Comparison of ENCODE assay signal across 12 cellular contexts in the genomic region with DNA sequence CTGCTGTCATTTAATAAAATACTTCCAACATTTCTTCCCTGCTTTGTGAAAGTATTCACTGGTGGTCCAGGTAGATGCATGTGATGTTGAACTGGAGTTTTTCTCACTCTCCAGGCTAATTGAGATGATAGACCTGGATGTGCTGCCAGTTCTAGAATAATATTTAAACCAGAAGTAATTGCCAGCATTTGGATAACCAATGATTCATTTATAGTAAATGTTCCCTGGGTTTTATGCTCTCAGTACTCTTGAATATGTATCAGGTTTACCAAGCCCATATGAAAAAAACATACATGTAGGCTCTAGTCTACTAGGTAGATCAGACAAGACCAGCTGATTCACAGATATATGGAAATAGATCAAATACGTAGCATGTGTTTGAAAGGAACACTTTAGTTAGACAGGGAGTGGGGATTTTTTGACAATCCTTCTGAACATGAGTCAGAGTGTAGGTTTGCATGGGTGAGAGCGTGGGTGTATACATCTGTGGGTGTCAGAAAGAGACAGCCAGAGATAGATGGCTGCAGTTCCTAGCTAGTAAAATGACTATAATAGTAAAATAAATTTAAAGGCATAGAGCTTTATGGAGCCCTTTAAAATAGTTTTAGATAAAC.
DNase-seq lines count a peak whose midpoint lies in the region; ATAC-seq, FAIRE-seq and TF ChIP-seq lines count a peak whose summit lies in the region.
"Had no signal": no experiment of that assay in that cellular context is flagged by ENCODE, and none has a peak within 500 bp of the region (broad histone marks: within the 10 kb centered on the region; RNA-seq: fewer than 3 reads in every experiment).

No MANE protein-coding gene starts in this region.

- no peak overlapping the region for H3K4me3 ChIP-seq in heart left ventricle

- H3K27me3 Mint-ChIP-seq in activated T-cell treated with anti-CD3 and anti-CD28 coated beads, Interleukin-2, amount 50 U/mL, for 24 hours = no peaks in the 10 kb centered on the region
- H3K27me3 Mint-ChIP-seq: progenitor cell of endocrine pancreas had no signal

- no peaks in the 10 kb centered on the region for H3K27me3 ChIP-seq in heart left ventricle

- H3K36me3 Mint-ChIP-seq in activated T-cell treated with anti-CD3 and anti-CD28 coated beads, Interleukin-2, amount 50 U/mL, for 24 hours (ENCODE audit: low read depth) = no peaks in the 10 kb centered on the region

- FAIRE-seq in frontal cortex (lab: Jason Lieb, UNC) = no peak
- FAIRE-seq: endometrium had no signal

- peaks cover 62% of the 10 kb centered on the region for H3K4me1 Mint-ChIP-seq in activated T-cell treated with anti-CD3 and anti-CD28 coated beads, Interleukin-2, amount 50 U/mL, for 24 hours (ENCODE audit: low read depth)

- peaks cover 0 to 5% (median 0%) of the 10 kb centered on the region in 12 donors for H3K4me1 ChIP-seq in heart left ventricle

- H3K9me3 ChIP-seq in heart left ventricle = no peaks in the 10 kb centered on the region

- no peaks in the 10 kb centered on the region for H3K36me3 ChIP-seq in heart left ventricle

- TF ChIP-seq POLR2A in heart left ventricle (IDR thresholded peaks at IDR 0.05) = no peak

- peak overlapping the region; percentile 77 for H3K27ac Mint-ChIP-seq in activated T-cell treated with anti-CD3 and anti-CD28 coated beads, Interleukin-2, amount 50 U/mL, for 24 hours

- peaks cover 6% of the 10 kb centered on the region for H3K9me3 Mint-ChIP-seq in activated T-cell treated with anti-CD3 and anti-CD28 coated beads, Interleukin-2, amount 50 U/mL, for 24 hours

- TF ChIP-seq CTCF in omental fat pad (IDR thresholded peaks at IDR 0.05) = no peak
- no peak for TF ChIP-seq CTCF in heart left ventricle (IDR thresholded peaks at IDR 0.05)

- peak overlapping the region; percentile 13 for H3K4me3 Mint-ChIP-seq in activated T-cell treated with anti-CD3 and anti-CD28 coated beads, Interleukin-2, amount 50 U/mL, for 24 hours

- ATAC-seq in GM18519 (IDR thresholded peaks at IDR 0.05; ENCODE audit: low FRiP score, unreplicated experiment) = peak; percentile 55
- peak; percentile 68 for ATAC-seq in omental fat pad (ENCODE audit: low FRiP score)
- no peak for ATAC-seq in heart left ventricle

- intact Hi-C loops in heart left ventricle (cut with DNase I) = no loop called here

- H3K27ac ChIP-seq in heart left ventricle = no peak overlapping the region

- DNase-seq in HCEC 1CT (peak; percentile 35), omental fat pad (ENCODE audit: low spot score) (no peak), frontal cortex (ENCODE audit: low spot score in 2 of 2) (no peak), heart left ventricle (no peak), DMS79 treated with DMSO at 0.1 percent for 48 hours (lab: John Stamatoyannopoulos, UW) (no peak), RPMI8226 (no peak)
- DNase-seq in activated T-cell treated with anti-CD3 and anti-CD28 coated beads, Interleukin-2, amount 50 U/mL, for 24 hours = no peak
- DNase-seq: DMS 273 treated with DMSO at 0.1 percent for 48 hours, NCI-H2107 had no signal

- 96 to 99% (median 96%) methylated on average over 2 of the region's 2 CpGs for WGBS in heart left ventricle, 4 donors

Comparison
In these comparisons a context has a peak if more than half of its experiments do, and no peak if none do; other contexts are left out.
1. ATAC-seq: peak in GM18519 (single experiment) and omental fat pad (single experiment); none in heart left ventricle (0 of 4).